8 cellular contexts compared by ENCODE assay signal in the genomic region with DNA sequence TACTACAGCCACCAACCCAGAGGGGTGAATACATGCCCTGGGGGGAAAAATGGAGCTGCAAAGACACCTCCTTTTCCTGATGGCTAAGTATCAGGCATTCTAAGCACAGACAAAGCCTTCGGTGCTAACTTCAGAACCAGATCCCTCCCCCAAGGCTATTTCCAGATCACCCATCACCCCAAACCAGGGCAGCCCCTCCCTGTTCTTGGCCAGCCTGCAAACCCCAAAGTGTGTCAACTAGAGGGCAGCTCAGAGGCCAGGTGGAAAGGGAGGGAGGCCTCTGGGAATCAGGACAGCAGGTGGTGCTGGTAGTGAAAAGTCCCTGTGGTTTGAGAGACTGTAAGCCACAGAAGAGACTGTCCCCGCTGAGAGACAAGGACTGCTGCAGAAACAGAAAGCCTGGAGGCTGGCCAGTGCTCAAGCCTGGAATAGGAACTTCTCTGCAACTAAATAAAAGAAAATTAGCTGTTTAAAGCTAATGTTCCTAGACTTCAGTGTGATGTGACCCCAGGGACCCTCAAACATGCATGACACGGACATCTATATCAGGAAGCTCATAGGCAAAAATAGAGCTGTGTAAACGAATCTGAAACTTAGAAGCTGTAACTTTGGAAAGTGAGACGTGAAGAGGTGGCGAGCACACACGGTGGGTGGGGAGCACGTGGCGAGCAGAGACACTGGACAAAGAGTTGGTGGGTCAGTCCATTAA. TPM values are rescaled to one million over a fixed set of nuclear protein-coding genes. Genes with fewer than 3 reads are reported as not detected.
DNase-seq lines count a peak whose midpoint lies in the region; ATAC-seq and TF ChIP-seq lines count a peak whose summit lies in the region.

No MANE protein-coding gene starts in this region.

- POLR2A ChIA-PET in WTC11 (lab: Charles Lee): interaction anchor here (0.7 to 2.2 kb wide), 7 partner anchors 9 to 125 kb away, joined by 3 to 8 read pairs (median 3); a partner anchor contains a TSS

- CTCF ChIA-PET in WTC11 (lab: Charles Lee): interaction anchor here (0.6 to 7.2 kb wide), 19 partner anchors 8 to 305 kb away, joined by 3 to 61 read pairs (median 7); a partner anchor contains a TSS

- DNase-seq in NCI-H524 (lab: John Stamatoyannopoulos, UW) (peak; percentile 40 to 76), NCI-H524 treated with DMSO at 0.1 percent for 48 hours (lab: John Stamatoyannopoulos, UW) (no peak), H4 (ENCODE audit: low spot score) (peak; percentile 68), WTC11 (ENCODE audit: low spot score) (peak; percentile 70), kidney epithelial cell (ENCODE audit: low read depth) (no peak), sigmoid colon (no peak), NK-92 (lab: John Stamatoyannopoulos, UW; ENCODE audit: unreplicated experiment) (no peak)

- TF ChIP-seq CTCF in LNCAP (IDR thresholded peaks at IDR 0.05) (peak; percentile 26; the same call in 1 of the 2 replicates), WTC11 (IDR thresholded peaks at IDR 0.05) (no peak), kidney epithelial cell (IDR thresholded peaks at IDR 0.05; ENCODE audit: insufficient read depth, low read length, poor library complexity, severe bottlenecking) (peak; percentile 24), sigmoid colon (IDR thresholded peaks at IDR 0.05) (peak in 1 of 4 experiments; percentile 9)

- H3K27me3 Mint-ChIP-seq in WTC11 (ENCODE audit: low read depth): no peaks in the 10 kb centered on the region

- H3K36me3 ChIP-seq in kidney epithelial cell (ENCODE audit: control insufficient read depth, insufficient read depth, low read length) (no peaks in the 10 kb centered on the region), sigmoid colon (peaks cover 6 to 27% (median 20%) of the 10 kb centered on the region in 4 donors)

- peak overlapping the region in 1 of 4 donors; percentile 25 for H3K27ac ChIP-seq in sigmoid colon

- H3K9me3 ChIP-seq in sigmoid colon: no peaks in the 10 kb centered on the region

- H3K4me1 Mint-ChIP-seq in WTC11: peaks cover 12% of the 10 kb centered on the region

- no peak for TF ChIP-seq POLR2A in sigmoid colon (IDR thresholded peaks at IDR 0.05)

- H3K36me3 Mint-ChIP-seq in WTC11: peaks cover 23% of the 10 kb centered on the region

- 30 to 39% methylated on average over 9 of the region's 9 CpGs for WGBS in sigmoid colon, 2 donors

- H3K4me3 ChIP-seq in kidney epithelial cell (ENCODE audit: low read depth, low read length) (no peak overlapping the region), sigmoid colon (no peak overlapping the region)

- H3K9me3 Mint-ChIP-seq in WTC11: no peaks in the 10 kb centered on the region

- peak; percentile 97 for ATAC-seq in WTC11

- TF ChIP-seq EP300 in sigmoid colon (IDR thresholded peaks at IDR 0.05): no peak

- no peak overlapping the region for H3K4me3 Mint-ChIP-seq in WTC11

- intact Hi-C loops in sigmoid colon (cut with DNase I): no loop called here

- H3K27me3 ChIP-seq in kidney epithelial cell (ENCODE audit: control insufficient read depth, insufficient read depth, low read length) (no peaks in the 10 kb centered on the region), sigmoid colon (no peaks in the 10 kb centered on the region)

- peak overlapping the region; percentile 14; the same call in 1 of the 2 replicates for H3K27ac Mint-ChIP-seq in WTC11

- H3K4me1 ChIP-seq in sigmoid colon: peaks cover 0 to 15% (median 13%) of the 10 kb centered on the region in 4 donors

TF ChIP-seq in WTC11, 78 proteins besides CTCF, POLR2A, EP300 and RAD21 (continues in another document):
- TF ChIP-seq, protein P1, sequence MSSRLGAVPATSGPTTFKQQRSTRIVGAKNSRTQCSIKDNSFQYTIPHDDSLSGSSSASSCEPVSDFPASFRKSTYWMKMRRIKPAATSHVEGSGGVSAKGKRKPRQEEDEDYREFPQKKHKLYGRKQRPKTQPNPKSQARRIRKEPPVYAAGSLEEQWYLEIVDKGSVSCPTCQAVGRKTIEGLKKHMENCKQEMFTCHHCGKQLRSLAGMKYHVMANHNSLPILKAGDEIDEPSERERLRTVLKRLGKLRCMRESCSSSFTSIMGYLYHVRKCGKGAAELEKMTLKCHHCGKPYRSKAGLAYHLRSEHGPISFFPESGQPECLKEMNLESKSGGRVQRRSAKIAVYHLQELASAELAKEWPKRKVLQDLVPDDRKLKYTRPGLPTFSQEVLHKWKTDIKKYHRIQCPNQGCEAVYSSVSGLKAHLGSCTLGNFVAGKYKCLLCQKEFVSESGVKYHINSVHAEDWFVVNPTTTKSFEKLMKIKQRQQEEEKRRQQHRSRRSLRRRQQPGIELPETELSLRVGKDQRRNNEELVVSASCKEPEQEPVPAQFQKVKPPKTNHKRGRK (CRISPR knock-in tag; IDR thresholded peaks at IDR 0.05; ENCODE audit: borderline replicate concordance): no peak
- TF ChIP-seq ZBTB21 (CRISPR knock-in tag; IDR thresholded peaks at IDR 0.05; ENCODE audit: borderline replicate concordance): no peak
- peak; percentile 90 for TF ChIP-seq ZNF121 (CRISPR knock-in tag; IDR thresholded peaks at IDR 0.05)
- TF ChIP-seq PRRX2 (CRISPR knock-in tag; IDR thresholded peaks at IDR 0.05): no peak
- TF ChIP-seq ZNF138 (CRISPR knock-in tag; conservative IDR thresholded peaks at IDR 0.05): no peak
- no peak for TF ChIP-seq ZNF219 (CRISPR knock-in tag; IDR thresholded peaks at IDR 0.05; ENCODE audit: borderline replicate concordance)
- no peak for TF ChIP-seq ZNF416 (CRISPR knock-in tag; IDR thresholded peaks at IDR 0.05)
- TF ChIP-seq, protein P2, sequence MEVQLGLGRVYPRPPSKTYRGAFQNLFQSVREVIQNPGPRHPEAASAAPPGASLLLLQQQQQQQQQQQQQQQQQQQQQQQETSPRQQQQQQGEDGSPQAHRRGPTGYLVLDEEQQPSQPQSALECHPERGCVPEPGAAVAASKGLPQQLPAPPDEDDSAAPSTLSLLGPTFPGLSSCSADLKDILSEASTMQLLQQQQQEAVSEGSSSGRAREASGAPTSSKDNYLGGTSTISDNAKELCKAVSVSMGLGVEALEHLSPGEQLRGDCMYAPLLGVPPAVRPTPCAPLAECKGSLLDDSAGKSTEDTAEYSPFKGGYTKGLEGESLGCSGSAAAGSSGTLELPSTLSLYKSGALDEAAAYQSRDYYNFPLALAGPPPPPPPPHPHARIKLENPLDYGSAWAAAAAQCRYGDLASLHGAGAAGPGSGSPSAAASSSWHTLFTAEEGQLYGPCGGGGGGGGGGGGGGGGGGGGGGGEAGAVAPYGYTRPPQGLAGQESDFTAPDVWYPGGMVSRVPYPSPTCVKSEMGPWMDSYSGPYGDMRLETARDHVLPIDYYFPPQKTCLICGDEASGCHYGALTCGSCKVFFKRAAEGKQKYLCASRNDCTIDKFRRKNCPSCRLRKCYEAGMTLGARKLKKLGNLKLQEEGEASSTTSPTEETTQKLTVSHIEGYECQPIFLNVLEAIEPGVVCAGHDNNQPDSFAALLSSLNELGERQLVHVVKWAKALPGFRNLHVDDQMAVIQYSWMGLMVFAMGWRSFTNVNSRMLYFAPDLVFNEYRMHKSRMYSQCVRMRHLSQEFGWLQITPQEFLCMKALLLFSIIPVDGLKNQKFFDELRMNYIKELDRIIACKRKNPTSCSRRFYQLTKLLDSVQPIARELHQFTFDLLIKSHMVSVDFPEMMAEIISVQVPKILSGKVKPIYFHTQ (CRISPR knock-in tag; IDR thresholded peaks at IDR 0.05): no peak
- TF ChIP-seq, protein P3, sequence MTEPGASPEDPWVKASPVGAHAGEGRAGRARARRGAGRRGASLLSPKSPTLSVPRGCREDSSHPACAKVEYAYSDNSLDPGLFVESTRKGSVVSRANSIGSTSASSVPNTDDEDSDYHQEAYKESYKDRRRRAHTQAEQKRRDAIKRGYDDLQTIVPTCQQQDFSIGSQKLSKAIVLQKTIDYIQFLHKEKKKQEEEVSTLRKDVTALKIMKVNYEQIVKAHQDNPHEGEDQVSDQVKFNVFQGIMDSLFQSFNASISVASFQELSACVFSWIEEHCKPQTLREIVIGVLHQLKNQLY (CRISPR knock-in tag; IDR thresholded peaks at IDR 0.05): no peak
- TF ChIP-seq CBFB (CRISPR knock-in tag; IDR thresholded peaks at IDR 0.05; ENCODE audit: low read depth): no peak

RNA-seq across cellular contexts. Expression of a gene that starts 9.1 kb away (rescaled TPM):
- 74.3 and 92.3 TPM in 2 replicates for total RNA-seq in H4 (2014; rRNA removed; shearing (Covaris generic))
- total RNA-seq in WTC11 (2021): 130 to 141 TPM (median 140 TPM) in 3 replicates
- 37.6 and 56.1 TPM in 2 replicates for total RNA-seq in kidney epithelial cell
- total RNA-seq in sigmoid colon: 10 to 100 TPM; 22.1 to 35.0 (median 23.9) TPM
- polyA plus RNA-seq in sigmoid colon: 10 to 100 TPM; 16.2 to 39.2 (median 30.3) TPM

RNA-seq across cellular contexts. Expression of a gene that starts 9.4 kb away (rescaled TPM):
- total RNA-seq in H4 (2014; rRNA removed; shearing (Covaris generic)): 28.7 and 49.5 TPM in 2 replicates
- total RNA-seq in WTC11 (2021) (39.8 to 43.2 TPM (median 40.4 TPM) in 3 replicates), kidney epithelial cell (64.9 and 68.2 TPM in 2 replicates), sigmoid colon (10 to 100 TPM; 47.1 to 82.0 (median 53.7) TPM)
- polyA plus RNA-seq in sigmoid colon: 10 to 100 TPM in 1 of 3 donors, 1 to 10 TPM in 2; 7.2 to 28.4 (median 7.4) TPM

RNA-seq across cellular contexts. Expression of a gene that starts 40.5 kb away (rescaled TPM):
- 5.5 and 7.5 TPM in 2 replicates for total RNA-seq in H4 (2014; rRNA removed; shearing (Covaris generic))
- 22.1 to 26.7 TPM (median 22.2 TPM) in 3 replicates for total RNA-seq in WTC11 (2021)
- total RNA-seq in kidney epithelial cell: 11.3 and 15.0 TPM in 2 replicates
- total RNA-seq in sigmoid colon: 10 to 100 TPM; 28.0 to 57.3 (median 33.6) TPM
- polyA plus RNA-seq in sigmoid colon: 1 to 10 TPM; 1.2 to 6.6 (median 4.2) TPM

RNA-seq across cellular contexts. Expression of a gene that starts 41.1 kb away (rescaled TPM):
- total RNA-seq in H4 (2014; rRNA removed; shearing (Covaris generic)): 11.9 and 12.6 TPM in 2 replicates
- total RNA-seq in WTC11 (2021) (20.1 to 23.3 TPM (median 21.6 TPM) in 3 replicates), kidney epithelial cell (3.9 and 7.9 TPM in 2 replicates), sigmoid colon (10 to 100 TPM in 1 of 4 donors, 1 to 10 TPM in 3; 4.6 to 10.3 (median 5.7) TPM)
- polyA plus RNA-seq in sigmoid colon: 1 to 10 TPM; 2.3 to 5.8 (median 2.4) TPM

RNA-seq across cellular contexts. Expression of a gene that starts 51.7 kb away (rescaled TPM):
- total RNA-seq in H4 (2014; rRNA removed; shearing (Covaris generic)): 23.2 and 31.9 TPM in 2 replicates
- 26.9 to 34.9 TPM (median 30.1 TPM) in 3 replicates for total RNA-seq in WTC11 (2021)
- total RNA-seq in kidney epithelial cell: 33.9 and 35.9 TPM in 2 replicates
- total RNA-seq in sigmoid colon: 10 to 100 TPM; 24.7 to 50.5 (median 30.8) TPM
- polyA plus RNA-seq in sigmoid colon: 100 to 1,000 TPM in 1 of 3 donors, 10 to 100 TPM in 2; 77.1 to 129 (median 97.9) TPM

Comparison
In these comparisons a context has a peak if more than half of its experiments do, and no peak if none do; other contexts are left out.
1. DNase-seq: peak in NCI-H524 (2 of 2), H4 (single experiment) and WTC11 (single experiment); none in NCI-H524 treated with DMSO at 0.1 percent for 48 hours (single experiment), kidney epithelial cell (single experiment), sigmoid colon (single experiment) and NK-92 (single experiment).